Comparison of ENCODE assay signal across 14 cellular contexts in genomic region chr3:173799073-173799830, GRCh38.
DNase-seq lines count a peak whose midpoint lies in the region; ATAC-seq, FAIRE-seq and TF ChIP-seq lines count a peak whose summit lies in the region.
"Had no signal": no experiment of that assay in that cellular context is flagged by ENCODE, and none has a peak within 500 bp of the region (broad histone marks: within the 10 kb centered on the region; RNA-seq: fewer than 3 reads in every experiment).

No MANE protein-coding gene starts in this region.

- no peaks in the 10 kb centered on the region for H3F3A ChIP-seq in GM23338 (replicated peaks; ENCODE audit: low read depth)

- no peaks in the 10 kb centered on the region for H3K36me3 Mint-ChIP-seq in GM23338 (ENCODE audit: low read depth)

- peaks cover 55% of the 10 kb centered on the region for H3K4me1 ChIP-seq in GM23338 (ENCODE audit: insufficient read depth)
- no peaks in the 10 kb centered on the region for H3K4me1 ChIP-seq in pancreas
- H3K4me1 ChIP-seq in transverse colon, result no peaks in the 10 kb centered on the region
- H3K4me1 ChIP-seq in OCI-LY7 (ENCODE audit: insufficient read depth, low read length, poor library complexity, severe bottlenecking), result no peaks in the 10 kb centered on the region

- CTCF ChIA-PET in OCI-LY7 (lab: Charles Lee; ENCODE audit: unreplicated experiment), result no interaction called here

- peaks cover 9% of the 10 kb centered on the region for H3K27me3 Mint-ChIP-seq in GM23338 (ENCODE audit: insufficient read depth, low read depth, poor library complexity)

- H3K27me3 ChIP-seq in GM23338 (ENCODE audit: insufficient read depth) (no peaks in the 10 kb centered on the region), pancreas (no peaks in the 10 kb centered on the region), transverse colon (no peaks in the 10 kb centered on the region)

- H3K27ac Mint-ChIP-seq in GM23338, result peak overlapping the region; percentile 83; the same call in 1 of the 2 replicates

- H3K4me2 ChIP-seq in GM23338, result peak overlapping the region; percentile 45
- no peak overlapping the region for H3K4me2 ChIP-seq in OCI-LY7 (ENCODE audit: low read length)

- WGBS in pancreas, 2 donors, result 80% methylated on average over 4 of the region's 4 CpGs
- 66 to 76% methylated on average over 4 of the region's 4 CpGs for WGBS in transverse colon (ENCODE audit: low coverage in 1 of 2), 2 donors

- H3K4me3 Mint-ChIP-seq in GM23338, result 0 out of 3 replicates have a peak overlapping the region, but pooled peaks have one; percentile 28

- H3K9me2 ChIP-seq in GM23338 (ENCODE audit: insufficient read depth), result no peaks in the 10 kb centered on the region
- no peaks in the 10 kb centered on the region for H3K9me2 ChIP-seq in OCI-LY7 (ENCODE audit: insufficient read depth, low read length)

- H3K27ac ChIP-seq in GM23338 (ENCODE audit: low read depth), result no peak overlapping the region; the same call in 1 of the 2 replicates
- H3K27ac ChIP-seq in pancreas, result no peak overlapping the region
- H3K27ac ChIP-seq in transverse colon, result no peak overlapping the region
- H3K27ac ChIP-seq in OCI-LY7 (ENCODE audit: low read depth, low read length, poor library complexity, severe bottlenecking), result no peak overlapping the region
- H3K27ac ChIP-seq: HL-60 had no signal

- in situ Hi-C loops in transverse colon (cut with MboI; ENCODE audit: low pct_ligation_motif_present in 1 of 4, low pct_unique_long_range_greater_than_20kb in 1 of 4, low sequenced_read_pairs in 3 of 4), result no loop called here

- DNase-seq in GM23338 (ENCODE audit: low spot score) (no peak), NCI-H526 (lab: John Stamatoyannopoulos, UW) (peak; percentile 19 to 53), pancreas (no peak), transverse colon (no peak), OCI-LY7 (ENCODE audit: low spot score) (no peak)
- no peak for DNase-seq in activated effector memory CD4-positive, alpha-beta T cell treated with Interleukin-2 at 50 U/mL for 16 hours
- DNase-seq: KG1, NCI-H1092, NCI-H1694 treated with DMSO at 0.1 percent for 48 hours, NCI-H2171, SHP77 had no signal

- H3K79me2 ChIP-seq in GM23338 (replicated peaks; ENCODE audit: insufficient read depth), result no peaks in the 10 kb centered on the region
- H3K79me2 ChIP-seq in OCI-LY7 (ENCODE audit: insufficient read depth, low read depth, low read length), result no peaks in the 10 kb centered on the region

- H4K20me1 ChIP-seq in GM23338 (replicated peaks; ENCODE audit: insufficient read depth), result no peaks in the 10 kb centered on the region
- H4K20me1 ChIP-seq in OCI-LY7 (ENCODE audit: insufficient read depth, low read length), result no peaks in the 10 kb centered on the region

- TF ChIP-seq EP300 in transverse colon (IDR thresholded peaks at IDR 0.05; ENCODE audit: low read depth), result no peak

- H3K9me3 Mint-ChIP-seq in GM23338, result no peaks in the 10 kb centered on the region

- H3K4me3 ChIP-seq in GM23338 (peak overlapping the region; percentile 2; the same call in 1 of the 2 replicates), pancreas (no peak overlapping the region), transverse colon (no peak overlapping the region), OCI-LY7 (ENCODE audit: low read depth, low read length, poor library complexity, severe bottlenecking) (no peak overlapping the region)

- H3K4me1 Mint-ChIP-seq in GM23338, result peaks cover 45% of the 10 kb centered on the region

- no peak for TF ChIP-seq CTCF in GM23338 (conservative IDR thresholded peaks at IDR 0.05; ENCODE audit: low read depth in 2 of 2)
- no peak for TF ChIP-seq CTCF in pancreas (IDR thresholded peaks at IDR 0.05)
- TF ChIP-seq CTCF in transverse colon (IDR thresholded peaks at IDR 0.05), result no peak
- TF ChIP-seq CTCF in OCI-LY7 (conservative IDR thresholded peaks at IDR 0.05; ENCODE audit: low read length), result no peak

- no peak overlapping the region for H2AFZ ChIP-seq in GM23338
- H2AFZ ChIP-seq in OCI-LY7 (ENCODE audit: low read length), result no peak overlapping the region

- POLR2A ChIA-PET in OCI-LY7 (lab: Charles Lee), result interaction anchor here (0.7 kb wide), 1 partner anchor 15 kb away, joined by 3 read pairs; no protein-coding TSS in a partner anchor

- H3K9me3 ChIP-seq in pancreas, result no peaks in the 10 kb centered on the region
- no peaks in the 10 kb centered on the region for H3K9me3 ChIP-seq in transverse colon
- no peaks in the 10 kb centered on the region for H3K9me3 ChIP-seq in OCI-LY7 (ENCODE audit: low read length)

- no TSS peak for BruUV-seq in OCI-LY7 (replicated peaks; lab: Mats Ljungman, UMichigan)

- ATAC-seq in GM23338 (no peak), pancreas (no peak)

- FAIRE-seq in endometrium (lab: Jason Lieb, UNC) (peak; percentile 4), pancreas (lab: Jason Lieb, UNC) (peak; percentile 45)
- FAIRE-seq: RCC 7860 had no signal

- TF ChIP-seq POLR2A in transverse colon (IDR thresholded peaks at IDR 0.05), result no peak

- H3K36me3 ChIP-seq in GM23338 (ENCODE audit: insufficient read depth), result no peaks in the 10 kb centered on the region
- no peaks in the 10 kb centered on the region for H3K36me3 ChIP-seq in pancreas
- no peaks in the 10 kb centered on the region for H3K36me3 ChIP-seq in transverse colon
- no peaks in the 10 kb centered on the region for H3K36me3 ChIP-seq in OCI-LY7 (ENCODE audit: insufficient read depth, low read length)

- intact Hi-C loops in pancreas (cut with DNase I), result no loop called here
- intact Hi-C loops in transverse colon (cut with DNase I; ENCODE audit: low total_unique reads), result no loop called here
- intact Hi-C loops in OCI-LY7 (cut with micrococcal nuclease; ENCODE audit: unreplicated experiment), result no loop called here

TF ChIP-seq in GM23338, 12 proteins besides CTCF, POLR2A, EP300 and RAD21 (continues in another document):
- no peak for TF ChIP-seq STAT1 (IDR thresholded peaks at IDR 0.05; ENCODE audit: unreplicated experiment)
- TF ChIP-seq ZNF462 (CRISPR knock-in tag; IDR thresholded peaks at IDR 0.05), result no peak
- no peak for TF ChIP-seq EZH2phosphoT487 (IDR thresholded peaks at IDR 0.05; ENCODE audit: unreplicated experiment)
- peak; percentile 67 for TF ChIP-seq NANOG (IDR thresholded peaks at IDR 0.05; ENCODE audit: borderline replicate concordance)

Comparison
In these comparisons a context has a peak if more than half of its experiments do, and no peak if none do; other contexts are left out.
1. DNase-seq: peak in NCI-H526 (2 of 2); none in GM23338 (single experiment), pancreas (0 of 6), transverse colon (single experiment), OCI-LY7 (single experiment) and activated effector memory CD4-positive, alpha-beta T cell treated with Interleukin-2 at 50 U/mL for 16 hours (single experiment).